7 cellular contexts compared by ENCODE assay signal in genomic region chr17:43165971-43166370, GRCh38. TPM values are rescaled to one million over a fixed set of nuclear protein-coding genes. Genes with fewer than 3 reads are reported as not detected.
DNase-seq lines count a peak whose midpoint lies in the region; ATAC-seq and TF ChIP-seq lines count a peak whose summit lies in the region.
"Not testable (repeated sequence)": the region's sequence is repeated elsewhere in the genome, so short reads cannot be mapped to it uniquely, and the experiment has no call there.
"Had no signal": no experiment of that assay in that cellular context is flagged by ENCODE, and none has a peak within 500 bp of the region (broad histone marks: within the 10 kb centered on the region; RNA-seq: fewer than 3 reads in every experiment).

No MANE protein-coding gene starts in this region.

- H3K27me3 Mint-ChIP-seq in CD4-positive, CD25-positive, alpha-beta regulatory T cell; T-helper 17 cell; activated naive CD4-positive, alpha-beta T cell treated with anti-CD3 and anti-CD28 coated beads, Interleukin-2, amount 50 U/mL, for 24 hours; endothelial cell (ENCODE audit: unreplicated experiment): not testable (repeated sequence)

- H3K9me3 Mint-ChIP-seq in CD4-positive, CD25-positive, alpha-beta regulatory T cell; activated naive CD4-positive, alpha-beta T cell treated with anti-CD3 and anti-CD28 coated beads, Interleukin-2, amount 50 U/mL, for 24 hours; endothelial cell (ENCODE audit: unreplicated experiment); stimulated activated effector memory CD8-positive, alpha-beta T cell treated with anti-CD3 and anti-CD28 coated beads, Interleukin-12 subunit alpha, Interleukin-12 subunit beta, amount 100 ng/mL, for 72 hours: not testable (repeated sequence)

- H3K4me1 ChIP-seq in CD4-positive, CD25-positive, alpha-beta regulatory T cell (ENCODE audit: control insufficient read depth, insufficient read depth, low read length, poor library complexity, severe bottlenecking) = peaks cover 11% of the 10 kb centered on the region

- not testable (repeated sequence) for DNase-seq in CD4-positive, CD25-positive, alpha-beta regulatory T cell; T-helper 17 cell; endothelial cell (ENCODE audit: low spot score); stimulated activated effector memory CD8-positive, alpha-beta T cell treated with anti-CD3 and anti-CD28 coated beads, Interleukin-12 subunit alpha, Interleukin-12 subunit beta, amount 100 ng/mL, for 72 hours (ENCODE audit: low spot score in 2 of 2)
- peak; percentile 4 for DNase-seq in activated CD8-positive, alpha-beta memory T cell treated with anti-CD3 and anti-CD28 coated beads for 24 hours

- H3K36me3 Mint-ChIP-seq in CD4-positive, CD25-positive, alpha-beta regulatory T cell; T-helper 17 cell (ENCODE audit: low read depth); activated naive CD4-positive, alpha-beta T cell treated with anti-CD3 and anti-CD28 coated beads, Interleukin-2, amount 50 U/mL, for 24 hours; endothelial cell (ENCODE audit: low read depth, unreplicated experiment): not testable (repeated sequence)
- H3K36me3 Mint-ChIP-seq in stimulated activated effector memory CD8-positive, alpha-beta T cell treated with anti-CD3 and anti-CD28 coated beads, Interleukin-12 subunit alpha, Interleukin-12 subunit beta, amount 100 ng/mL, for 72 hours = peaks cover 29% of the 10 kb centered on the region

- not testable (repeated sequence) for TF ChIP-seq CTCF in endothelial cell (IDR thresholded peaks at IDR 0.05; ENCODE audit: unreplicated experiment)

- H3K27me3 ChIP-seq in CD4-positive, CD25-positive, alpha-beta regulatory T cell (ENCODE audit: control insufficient read depth, insufficient read depth, low read length) = not testable (repeated sequence)

- H3K4me3 ChIP-seq in CD4-positive, CD25-positive, alpha-beta regulatory T cell (ENCODE audit: low read depth, low read length) = not testable (repeated sequence)

- H3K9me3 ChIP-seq in CD4-positive, CD25-positive, alpha-beta regulatory T cell (ENCODE audit: control insufficient read depth in 2 of 2, low read length in 2 of 2); T-helper 17 cell (ENCODE audit: control insufficient read depth, low read length, poor library complexity, severe bottlenecking): not testable (repeated sequence)

- H3K4me1 Mint-ChIP-seq in CD4-positive, CD25-positive, alpha-beta regulatory T cell; T-helper 17 cell; activated naive CD4-positive, alpha-beta T cell treated with anti-CD3 and anti-CD28 coated beads, Interleukin-2, amount 50 U/mL, for 24 hours: not testable (repeated sequence)
- H3K4me1 Mint-ChIP-seq in endothelial cell (ENCODE audit: unreplicated experiment) = peaks cover 15% of the 10 kb centered on the region
- peaks cover 15% of the 10 kb centered on the region for H3K4me1 Mint-ChIP-seq in stimulated activated effector memory CD8-positive, alpha-beta T cell treated with anti-CD3 and anti-CD28 coated beads, Interleukin-12 subunit alpha, Interleukin-12 subunit beta, amount 100 ng/mL, for 72 hours

- not testable (repeated sequence) for H3K4me3 Mint-ChIP-seq in CD4-positive, CD25-positive, alpha-beta regulatory T cell; T-helper 17 cell; activated naive CD4-positive, alpha-beta T cell treated with anti-CD3 and anti-CD28 coated beads, Interleukin-2, amount 50 U/mL, for 24 hours; endothelial cell (ENCODE audit: unreplicated experiment); stimulated activated effector memory CD8-positive, alpha-beta T cell treated with anti-CD3 and anti-CD28 coated beads, Interleukin-12 subunit alpha, Interleukin-12 subunit beta, amount 100 ng/mL, for 72 hours

- H3K36me3 ChIP-seq in CD4-positive, CD25-positive, alpha-beta regulatory T cell (ENCODE audit: control insufficient read depth, insufficient read depth, low read length) = not testable (repeated sequence)

- H3K27ac ChIP-seq in CD4-positive, CD25-positive, alpha-beta regulatory T cell (ENCODE audit: insufficient read depth, low read length, poor library complexity, severe bottlenecking) = not testable (repeated sequence)

- ATAC-seq in CD4-positive, CD25-positive, alpha-beta regulatory T cell (ENCODE audit: low read depth in 2 of 2); T-helper 17 cell; stimulated activated effector memory CD8-positive, alpha-beta T cell treated with anti-CD3 and anti-CD28 coated beads, Interleukin-12 subunit alpha, Interleukin-12 subunit beta, amount 100 ng/mL, for 72 hours: not testable (repeated sequence)

- H3K27ac Mint-ChIP-seq in CD4-positive, CD25-positive, alpha-beta regulatory T cell = peak overlapping the region; percentile 2 to 72 (median 25)
- H3K27ac Mint-ChIP-seq in T-helper 17 cell (peak overlapping the region; percentile 41), endothelial cell (ENCODE audit: unreplicated experiment) (peak overlapping the region; percentile 2)
- peak overlapping the region; percentile 19 for H3K27ac Mint-ChIP-seq in activated naive CD4-positive, alpha-beta T cell treated with anti-CD3 and anti-CD28 coated beads, Interleukin-2, amount 50 U/mL, for 24 hours
- H3K27ac Mint-ChIP-seq in stimulated activated effector memory CD8-positive, alpha-beta T cell treated with anti-CD3 and anti-CD28 coated beads, Interleukin-12 subunit alpha, Interleukin-12 subunit beta, amount 100 ng/mL, for 72 hours = peak overlapping the region; percentile 57

RNA-seq across cellular contexts. Expression of gene NBR1, which starts 5.0 kb away (rescaled TPM):
- total RNA-seq in CD4-positive, CD25-positive, alpha-beta regulatory T cell = 65.0 TPM
- 100 to 1,000 TPM in 2 of 4 donors, 10 to 100 TPM in 2; 93.6 to 104 (median 97.3) TPM for polyA plus RNA-seq in CD4-positive, CD25-positive, alpha-beta regulatory T cell
- total RNA-seq in T-helper 17 cell (10 to 100 TPM; 55.1 to 55.8 TPM), endothelial cell (ENCODE audit: unreplicated experiment) (74.9 TPM)

RNA-seq across cellular contexts. Expression of gene BRCA1, which starts 40.8 kb away (rescaled TPM):
- total RNA-seq in CD4-positive, CD25-positive, alpha-beta regulatory T cell = 5.7 TPM
- 1 to 10 TPM; 1.0 to 4.1 (median 1.8) TPM for polyA plus RNA-seq in CD4-positive, CD25-positive, alpha-beta regulatory T cell
- 1 to 10 TPM; 2.1 to 3.4 TPM for total RNA-seq in T-helper 17 cell
- total RNA-seq in endothelial cell (ENCODE audit: unreplicated experiment) = 8.7 TPM

RNA-seq across cellular contexts. Expression of gene TMEM106A, which starts 45.7 kb away (rescaled TPM):
- total RNA-seq in CD4-positive, CD25-positive, alpha-beta regulatory T cell = 12.9 TPM
- 1 to 10 TPM; 1.3 to 3.3 (median 1.9) TPM for polyA plus RNA-seq in CD4-positive, CD25-positive, alpha-beta regulatory T cell
- total RNA-seq in T-helper 17 cell (10 to 100 TPM in 1 of 2 donors, 1 to 10 TPM in 1; 7.0 to 10.0 TPM), endothelial cell (ENCODE audit: unreplicated experiment) (14.4 TPM)
- total RNA-seq: PC-3 had no signal

Comparison
In these comparisons a context has a peak if more than half of its experiments do, and no peak if none do; other contexts are left out.
1. H3K27ac Mint-ChIP-seq: peak in every context shown above with its lines; median percentile 57 in stimulated activated effector memory CD8-positive, alpha-beta T cell treated with anti-CD3 and anti-CD28 coated beads, Interleukin-12 subunit alpha, Interleukin-12 subunit beta, amount 100 ng/mL, for 72 hours; 41 in T-helper 17 cell; 25 in CD4-positive, CD25-positive, alpha-beta regulatory T cell; 19 in activated naive CD4-positive, alpha-beta T cell treated with anti-CD3 and anti-CD28 coated beads, Interleukin-2, amount 50 U/mL, for 24 hours; 2 in endothelial cell.